Comparison of ENCODE assay signal across 11 cellular contexts in genomic region chr5:132673939-132674630, GRCh38. TPM values are rescaled to one million over a fixed set of nuclear protein-coding genes. Genes with fewer than 3 reads are reported as not detected.
DNase-seq lines count a peak whose midpoint lies in the region; ATAC-seq and TF ChIP-seq lines count a peak whose summit lies in the region.
"Had no signal": no experiment of that assay in that cellular context is flagged by ENCODE, and none has a peak within 500 bp of the region (broad histone marks: within the 10 kb centered on the region; RNA-seq: fewer than 3 reads in every experiment).

TSS of gene IL4 (plus strand) at chr5:132673989. CDS start at chr5:132674051, 62 bp downstream.

- H2AFZ ChIP-seq in HCT116 (ENCODE audit: low read depth, low read length, poor library complexity, severe bottlenecking) (no peak within 1 kb of the TSS), Karpas-422 (ENCODE audit: low read length) (no peak within 1 kb of the TSS)

- H3K27me3 Mint-ChIP-seq in CD8-positive, alpha-beta memory T cell, result peaks cover 0 to 5% of the 10 kb centered on the region in 2 donors
- peaks cover 2% of the 10 kb centered on the region for H3K27me3 Mint-ChIP-seq in activated naive CD8-positive, alpha-beta T cell treated with anti-CD3 and anti-CD28 coated beads, Interleukin-2, amount 50 U/mL, for 24 hours

- H4K20me1 ChIP-seq in HCT116 (ENCODE audit: insufficient read depth) (no peaks in the 10 kb centered on the region), Karpas-422 (ENCODE audit: insufficient read depth, low read depth, low read length) (no peaks in the 10 kb centered on the region)

- ATAC-seq in HCT116 (no peak), left ventricle myocardium superior (no peak)
- ATAC-seq in activated naive CD8-positive, alpha-beta T cell treated with anti-CD3 and anti-CD28 coated beads, Interleukin-2, amount 50 U/mL, for 24 hours, result no peak

- no peaks in the 10 kb centered on the region for H3K36me3 Mint-ChIP-seq in CD8-positive, alpha-beta memory T cell
- H3K36me3 Mint-ChIP-seq in activated naive CD8-positive, alpha-beta T cell treated with anti-CD3 and anti-CD28 coated beads, Interleukin-2, amount 50 U/mL, for 24 hours (ENCODE audit: low read depth), result no peaks in the 10 kb centered on the region

- no peak for TF ChIP-seq POLR2A in HCT116 (IDR thresholded peaks at IDR 0.05; ENCODE audit: borderline replicate concordance, extremely low read depth, insufficient read depth, insufficient read length)

- H3K27me3 ChIP-seq in CD8-positive, alpha-beta memory T cell (ENCODE audit: insufficient read depth, low read length, poor library complexity, severe bottlenecking), result no peaks in the 10 kb centered on the region
- H3K27me3 ChIP-seq in HCT116 (ENCODE audit: insufficient read depth, low read length) (no peaks in the 10 kb centered on the region), mucosa of rectum (ENCODE audit: control insufficient read depth in 2 of 2, insufficient read depth in 2 of 2, low read length in 2 of 2) (no peaks in the 10 kb centered on the region), Karpas-422 (ENCODE audit: low read length) (no peaks in the 10 kb centered on the region)

- peaks cover 18 to 37% (median 36%) of the 10 kb centered on the region in 3 donors for H3K4me1 Mint-ChIP-seq in CD8-positive, alpha-beta memory T cell
- H3K4me1 Mint-ChIP-seq in activated naive CD8-positive, alpha-beta T cell treated with anti-CD3 and anti-CD28 coated beads, Interleukin-2, amount 50 U/mL, for 24 hours, result peaks cover 29% of the 10 kb centered on the region

- H3K9ac ChIP-seq in HCT116 (ENCODE audit: low read length), result no peak within 1 kb of the TSS
- H3K9ac ChIP-seq in mucosa of rectum (ENCODE audit: low read depth in 1 of 2, low read length in 2 of 2), result no peak within 1 kb of the TSS
- H3K9ac ChIP-seq in Karpas-422 (ENCODE audit: low read length), result no peak within 1 kb of the TSS

- H3K4me3 ChIP-seq in CD8-positive, alpha-beta memory T cell (ENCODE audit: low read length), result no peak within 1 kb of the TSS
- H3K4me3 ChIP-seq in HCT116 (replicated peaks in 1 of 2; ENCODE audit: low read depth in 1 of 2, low read length in 2 of 2) (0 out of 4 replicates have a peak within 1 kb of the TSS, but pooled peaks of 1 of the 2 experiments have one; percentile 1), mucosa of rectum (ENCODE audit: low read length in 2 of 2) (no peak within 1 kb of the TSS), Karpas-422 (ENCODE audit: low read length) (no peak within 1 kb of the TSS)

- no peaks in the 10 kb centered on the region for H3K9me3 Mint-ChIP-seq in CD8-positive, alpha-beta memory T cell
- H3K9me3 Mint-ChIP-seq in activated naive CD8-positive, alpha-beta T cell treated with anti-CD3 and anti-CD28 coated beads, Interleukin-2, amount 50 U/mL, for 24 hours, result no peaks in the 10 kb centered on the region

- RAD21 ChIA-PET in HCT116 (lab: Charles Lee; ENCODE audit: low non-redundant PET in 1 of 2, low total read pairs in 2 of 2, uncharacterized antibody in 2 of 2, unreplicated experiment in 2 of 2), result no interaction called here

- peak within 1 kb of the TSS; percentile 28 for H3K27ac ChIP-seq in CD8-positive, alpha-beta memory T cell (ENCODE audit: low read depth, low read length)
- no peak within 1 kb of the TSS for H3K27ac ChIP-seq in HCT116 (ENCODE audit: low read depth, low read length)
- H3K27ac ChIP-seq in mucosa of rectum (ENCODE audit: low read depth in 2 of 2, low read length in 2 of 2), result peak within 1 kb of the TSS; percentile 6 to 30
- no peak within 1 kb of the TSS for H3K27ac ChIP-seq in Karpas-422 (ENCODE audit: low read length)

- BruUV-seq in HCT116 (replicated peaks; lab: Mats Ljungman, UMichigan), result no TSS peak

- no peaks in the 10 kb centered on the region for H3K9me2 ChIP-seq in HCT116 (ENCODE audit: insufficient read depth)
- no peaks in the 10 kb centered on the region for H3K9me2 ChIP-seq in Karpas-422 (replicated peaks; ENCODE audit: insufficient read depth, low read length)

- H3K4me2 ChIP-seq in HCT116 (ENCODE audit: low read length), result peak within 1 kb of the TSS; percentile 40
- H3K4me2 ChIP-seq in Karpas-422 (ENCODE audit: low read depth, low read length, poor library complexity, severe bottlenecking), result no peak within 1 kb of the TSS

- CTCF ChIA-PET in CD8-positive, alpha-beta memory T cell (lab: Charles Lee), result no interaction called here
- CTCF ChIA-PET in HCT116 (lab: Charles Lee), result no interaction called here

- peak within 1 kb of the TSS; percentile 27 to 97 (median 74) for H3K27ac Mint-ChIP-seq in CD8-positive, alpha-beta memory T cell
- H3K27ac Mint-ChIP-seq in activated naive CD8-positive, alpha-beta T cell treated with anti-CD3 and anti-CD28 coated beads, Interleukin-2, amount 50 U/mL, for 24 hours, result peak within 1 kb of the TSS; percentile 56

- POLR2A ChIA-PET in CD8-positive, alpha-beta memory T cell (lab: Charles Lee), result no interaction called here
- POLR2A ChIA-PET in HCT116 (lab: Charles Lee), result no interaction called here

- H3K79me2 ChIP-seq in HCT116 (ENCODE audit: insufficient read depth, low read length) (no peaks in the 10 kb centered on the region), Karpas-422 (ENCODE audit: low read length) (no peaks in the 10 kb centered on the region)

- H3K4me3 Mint-ChIP-seq in CD8-positive, alpha-beta memory T cell, result peak within 1 kb of the TSS; percentile 42 to 88 (median 59)
- peak within 1 kb of the TSS; percentile 47 for H3K4me3 Mint-ChIP-seq in activated naive CD8-positive, alpha-beta T cell treated with anti-CD3 and anti-CD28 coated beads, Interleukin-2, amount 50 U/mL, for 24 hours

- no peak for TF ChIP-seq CTCF in HCT116 (IDR thresholded peaks at IDR 0.05 in 2 of 3, conservative IDR thresholded peaks at IDR 0.05 in 1 of 3; ENCODE audit: borderline replicate concordance in 1 of 3, insufficient read depth in 1 of 3, low read depth in 2 of 3, low read length in 2 of 3)

- no peaks in the 10 kb centered on the region for H3K9me3 ChIP-seq in CD8-positive, alpha-beta memory T cell (ENCODE audit: low read length)
- no peaks in the 10 kb centered on the region for H3K9me3 ChIP-seq in HCT116 (ENCODE audit: control insufficient read depth in 1 of 2, insufficient read depth in 1 of 2, low read depth in 1 of 2, low read length in 2 of 2)
- H3K9me3 ChIP-seq in mucosa of rectum (ENCODE audit: control insufficient read depth in 2 of 2, low read length in 2 of 2), result no peaks in the 10 kb centered on the region
- H3K9me3 ChIP-seq in Karpas-422 (ENCODE audit: low read length), result no peaks in the 10 kb centered on the region

- intact Hi-C loops in HCT116 (cut with micrococcal nuclease), result loop anchor here (10.0 kb wide), 1 partner anchor 149 kb away; no protein-coding TSS in a partner anchor
- intact Hi-C loops in left ventricle myocardium superior (cut with micrococcal nuclease), result no loop called here

- H3K36me3 ChIP-seq in CD8-positive, alpha-beta memory T cell (ENCODE audit: insufficient read depth, low read length), result no peaks in the 10 kb centered on the region
- H3K36me3 ChIP-seq in HCT116 (ENCODE audit: control insufficient read depth in 1 of 2, insufficient read depth in 2 of 2, low read length in 2 of 2) (no peaks in the 10 kb centered on the region), mucosa of rectum (ENCODE audit: control insufficient read depth in 2 of 2, insufficient read depth in 2 of 2, low read length in 2 of 2) (no peaks in the 10 kb centered on the region), Karpas-422 (ENCODE audit: insufficient read depth, low read length) (no peaks in the 10 kb centered on the region)

- peaks cover 9% of the 10 kb centered on the region for H3K4me1 ChIP-seq in CD8-positive, alpha-beta memory T cell (ENCODE audit: insufficient read depth, low read length)
- H3K4me1 ChIP-seq in HCT116 (ENCODE audit: control insufficient read depth in 1 of 2, insufficient read depth in 2 of 2, low read length in 2 of 2), result peaks cover 24 to 34% of the 10 kb centered on the region in 2 experiments
- no peaks in the 10 kb centered on the region for H3K4me1 ChIP-seq in mucosa of rectum (ENCODE audit: control insufficient read depth in 2 of 2, insufficient read depth in 2 of 2, low read length in 2 of 2)
- peaks cover 5% of the 10 kb centered on the region for H3K4me1 ChIP-seq in Karpas-422 (ENCODE audit: low read length)

- no peak for DNase-seq in CD8-positive, alpha-beta memory T cell
- DNase-seq in HCT116 (ENCODE audit: low read depth, low spot score), result no peak
- DNase-seq in activated naive CD8-positive, alpha-beta T cell treated with anti-CD3 and anti-CD28 coated beads, Interleukin-2, amount 50 U/mL, for 24 hours, result no peak
- DNase-seq in CD1c-positive myeloid dendritic cell (ENCODE audit: extremely low spot score), result no peak
- no peak for DNase-seq in NCI-H524 treated with DMSO at 0.1 percent for 48 hours (lab: John Stamatoyannopoulos, UW)
- no peak for DNase-seq in Karpas-422
- no peak for DNase-seq in left ventricle myocardium superior
- DNase-seq: activated gamma-delta T cell; NCI-H510A; stimulated activated CD8-positive, alpha-beta memory T cell treated with anti-CD3 and anti-CD28 coated beads, Interleukin-4, amount 100 ng/mL, for 48 hours had no signal

- TF ChIP-seq RAD21 in HCT116 (IDR thresholded peaks at IDR 0.05; ENCODE audit: low read depth), result no peak

TF ChIP-seq in HCT116, 20 proteins besides CTCF, POLR2A, EP300 and RAD21 (continues in another document):
- TF ChIP-seq EZH2phosphoT487 (IDR thresholded peaks at IDR 0.05; ENCODE audit: borderline replicate concordance) (no peak), CBX3 (IDR thresholded peaks at IDR 0.05; ENCODE audit: low read depth) (no peak), MAX (IDR thresholded peaks at IDR 0.05) (no peak), CEBPB (IDR thresholded peaks at IDR 0.05; ENCODE audit: low read depth) (no peak)

RNA-seq across cellular contexts. Expression of gene IL4, which starts in this region (rescaled TPM):
- 1 to 10 TPM; 6.4 to 6.8 TPM for total RNA-seq in CD8-positive, alpha-beta memory T cell
- polyA plus RNA-seq in CD8-positive, alpha-beta memory T cell, result not detected
- total RNA-seq in HCT116 (2021; ENCODE audit: unreplicated experiment), result not detected
- polyA plus RNA-seq in HCT116 (2012), result not detected in 2 replicates
- not detected in 2 replicates for total RNA-seq in Karpas-422 (2014; rRNA removed; shearing (Covaris generic); ENCODE audit: low replicate concordance)
- not detected for total RNA-seq in left ventricle myocardium superior

Comparison
In these comparisons a context has a peak if more than half of its experiments do, and no peak if none do; other contexts are left out.
1. H3K27ac ChIP-seq: peak in CD8-positive, alpha-beta memory T cell (single experiment) and mucosa of rectum (2 of 2); none in HCT116 (single experiment) and Karpas-422 (single experiment).